In genomic region chr2:237026981-237027711, GRCh38 we compare ENCODE assay signal across 8 cellular contexts. TPM values are rescaled to one million over a fixed set of nuclear protein-coding genes. Genes with fewer than 3 reads are reported as not detected.
DNase-seq lines count a peak whose midpoint lies in the region; ATAC-seq and FAIRE-seq lines count a peak whose summit lies in the region.

No MANE protein-coding gene starts in this region.

- H3K4me1 ChIP-seq in mesenchymal stem cell (ENCODE audit: control insufficient read depth, insufficient read depth, low read depth, low read length) = peaks cover 8% of the 10 kb centered on the region

- no peak overlapping the region for H2BK120ac ChIP-seq in mesenchymal stem cell (ENCODE audit: low read depth, low read length)

- 46% methylated on average over 7 of the region's 8 CpGs for WGBS in mesenchymal stem cell

- ATAC-seq in GM21367 (IDR thresholded peaks at IDR 0.05; ENCODE audit: unreplicated experiment) = peak; percentile 57

- peak; percentile 80 for DNase-seq in AG20443 (ENCODE audit: low spot score)
- peak; percentile 52 for DNase-seq in NCI-H2196 treated with DMSO at 0.1 percent for 48 hours (lab: John Stamatoyannopoulos, UW; ENCODE audit: unreplicated experiment)
- peak; percentile 73 for DNase-seq in activated CD4-positive, alpha-beta T cell treated with anti-CD3 and anti-CD28 coated beads, Interleukin-2, amount 10 ng/mL, durations not matched to agents 24 days and 14 days
- peak; percentile 75 for DNase-seq in mesenchymal stem cell
- peak; percentile 6 for DNase-seq in stimulated activated naive CD4-positive, alpha-beta T cell treated with Interleukin-2 at 50 U/mL for 16 hours (lab: John Stamatoyannopoulos, UW)
- no peak for DNase-seq in GF-D8 (lab: John Stamatoyannopoulos, UW)

- no peaks in the 10 kb centered on the region for H3K36me3 ChIP-seq in mesenchymal stem cell (ENCODE audit: control insufficient read depth in 1 of 2, insufficient read depth in 2 of 2, low read depth in 1 of 2, low read length in 2 of 2)

- H3K23ac ChIP-seq in mesenchymal stem cell (ENCODE audit: low read length in 2 of 2) = no peak overlapping the region

- peak overlapping the region; percentile 20 for H3K9ac ChIP-seq in mesenchymal stem cell (ENCODE audit: low read length)

- H3K4me3 ChIP-seq in mesenchymal stem cell (ENCODE audit: insufficient read depth in 1 of 2, low read depth in 1 of 2, low read length in 2 of 2) = no peak overlapping the region

- H2AFZ ChIP-seq in mesenchymal stem cell (ENCODE audit: low read depth, low read length) = no peak overlapping the region

- no peaks in the 10 kb centered on the region for H3K9me3 Mint-ChIP-seq in activated CD4-positive, alpha-beta T cell treated with anti-CD3 and anti-CD28 coated beads, Interleukin-2, amount 10 ng/mL, durations not matched to agents 24 days and 14 days

- peak overlapping the region in 1 of 2 experiments; percentile 20 for H3K4ac ChIP-seq in mesenchymal stem cell (ENCODE audit: low read depth in 1 of 2, low read length in 2 of 2)

- H2BK5ac ChIP-seq in mesenchymal stem cell (ENCODE audit: low read depth, low read length, poor library complexity, severe bottlenecking) = no peak overlapping the region

- H3K4me2 ChIP-seq in mesenchymal stem cell (ENCODE audit: low read length, poor library complexity, severe bottlenecking) = no peak overlapping the region

- no peak overlapping the region for H3K4me3 Mint-ChIP-seq in activated CD4-positive, alpha-beta T cell treated with anti-CD3 and anti-CD28 coated beads, Interleukin-2, amount 10 ng/mL, durations not matched to agents 24 days and 14 days

- no peak overlapping the region for H4K8ac ChIP-seq in mesenchymal stem cell (ENCODE audit: low read length)

- peak overlapping the region; percentile 38 to 75 for H2BK12ac ChIP-seq in mesenchymal stem cell (ENCODE audit: low read length in 2 of 2)

- H4K91ac ChIP-seq in mesenchymal stem cell (ENCODE audit: low read length) = peak overlapping the region; percentile 25

- peaks cover 6% of the 10 kb centered on the region for H3K9me3 ChIP-seq in mesenchymal stem cell (ENCODE audit: control insufficient read depth, low read length)

- H3K14ac ChIP-seq in mesenchymal stem cell (ENCODE audit: low read length in 2 of 2) = peak overlapping the region in 1 of 2 experiments; percentile 59

- H3K27me3 ChIP-seq in mesenchymal stem cell (ENCODE audit: control insufficient read depth in 1 of 2, insufficient read depth in 1 of 2, low read length in 2 of 2) = peaks cover 0 to 6% of the 10 kb centered on the region in 2 experiments

- peak; percentile 39 for FAIRE-seq in endometrium (lab: Jason Lieb, UNC)

- H3K27ac ChIP-seq in mesenchymal stem cell (ENCODE audit: low read length, poor library complexity, severe bottlenecking) = no peak overlapping the region

- peaks cover 3% of the 10 kb centered on the region for H3K27me3 Mint-ChIP-seq in activated CD4-positive, alpha-beta T cell treated with anti-CD3 and anti-CD28 coated beads, Interleukin-2, amount 10 ng/mL, durations not matched to agents 24 days and 14 days

- no peak overlapping the region for H3K27ac Mint-ChIP-seq in activated CD4-positive, alpha-beta T cell treated with anti-CD3 and anti-CD28 coated beads, Interleukin-2, amount 10 ng/mL, durations not matched to agents 24 days and 14 days

- no peaks in the 10 kb centered on the region for H3K4me1 Mint-ChIP-seq in activated CD4-positive, alpha-beta T cell treated with anti-CD3 and anti-CD28 coated beads, Interleukin-2, amount 10 ng/mL, durations not matched to agents 24 days and 14 days

- H3K79me1 ChIP-seq in mesenchymal stem cell (replicated peaks; ENCODE audit: low read length, poor library complexity, severe bottlenecking) = no peaks in the 10 kb centered on the region

- H2BK15ac ChIP-seq in mesenchymal stem cell (ENCODE audit: low read depth, poor library complexity, severe bottlenecking) = no peak overlapping the region

- H2AK5ac ChIP-seq in mesenchymal stem cell (ENCODE audit: low read length, severe bottlenecking) = peak overlapping the region; percentile 53

- H3K18ac ChIP-seq in mesenchymal stem cell (ENCODE audit: low read depth in 1 of 2, low read length in 2 of 2) = peak overlapping the region in 1 of 2 experiments; percentile 43

- intact Hi-C loops in activated CD4-positive, alpha-beta T cell treated with anti-CD3 and anti-CD28 coated beads, Interleukin-2, amount 10 ng/mL, durations not matched to agents 24 days and 14 days (cut with micrococcal nuclease) = no loop called here

- H3K36me3 Mint-ChIP-seq in activated CD4-positive, alpha-beta T cell treated with anti-CD3 and anti-CD28 coated beads, Interleukin-2, amount 10 ng/mL, durations not matched to agents 24 days and 14 days (ENCODE audit: low read depth) = no peaks in the 10 kb centered on the region

RNA-seq across cellular contexts. Expression of gene COPS8, which starts 58.5 kb away (rescaled TPM):
- total RNA-seq in activated CD4-positive, alpha-beta T cell treated with anti-CD3 and anti-CD28 coated beads, Interleukin-2, amount 10 ng/mL, durations not matched to agents 24 days and 14 days = 60.1 and 67.5 TPM in 2 replicates
- 45.9 TPM for polyA plus RNA-seq in mesenchymal stem cell (2013, experiment 1 of 2)
- 46.7 TPM for polyA plus RNA-seq in mesenchymal stem cell (2013, experiment 2 of 2)
